Comparison of ENCODE assay signal across 1 cellular context in the genomic region with DNA sequence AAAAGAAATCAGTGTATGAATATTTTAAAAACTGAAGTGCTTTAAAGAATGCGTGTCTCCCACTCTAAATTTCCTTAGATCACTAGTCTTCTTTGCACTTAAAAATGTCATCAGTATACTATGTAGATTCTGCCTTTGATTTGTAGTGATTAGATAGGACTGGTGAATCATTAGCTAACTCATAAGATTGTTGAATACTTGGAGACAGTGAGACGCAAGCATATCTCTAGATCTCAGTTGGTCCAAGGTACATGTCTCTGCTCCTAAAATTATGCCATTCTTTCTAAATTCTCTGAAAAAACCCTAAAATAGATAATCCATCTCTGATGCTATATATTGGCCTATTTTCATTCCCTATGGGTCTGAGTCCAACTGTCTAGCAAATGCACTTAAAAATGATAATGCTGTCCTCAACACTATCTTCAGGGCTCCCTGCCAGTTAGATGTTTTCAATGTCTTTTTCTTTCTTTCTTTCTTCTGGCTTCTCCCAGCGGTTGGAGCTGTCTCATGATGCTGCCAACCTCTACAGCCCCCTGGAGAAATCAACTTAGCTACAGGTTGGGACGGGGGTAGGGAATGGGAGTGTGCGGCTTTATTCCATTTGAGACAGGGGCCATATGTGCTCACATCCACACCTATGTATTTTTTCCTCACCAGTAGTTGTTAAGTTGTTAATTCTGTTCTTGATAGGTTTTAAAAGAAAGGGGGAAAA.
TF ChIP-seq lines count a peak whose summit lies in the region.

No MANE protein-coding gene starts in this region.

TF ChIP-seq in GM23338, 12 proteins besides CTCF, POLR2A, EP300 and RAD21:
- TF ChIP-seq, protein P1, sequence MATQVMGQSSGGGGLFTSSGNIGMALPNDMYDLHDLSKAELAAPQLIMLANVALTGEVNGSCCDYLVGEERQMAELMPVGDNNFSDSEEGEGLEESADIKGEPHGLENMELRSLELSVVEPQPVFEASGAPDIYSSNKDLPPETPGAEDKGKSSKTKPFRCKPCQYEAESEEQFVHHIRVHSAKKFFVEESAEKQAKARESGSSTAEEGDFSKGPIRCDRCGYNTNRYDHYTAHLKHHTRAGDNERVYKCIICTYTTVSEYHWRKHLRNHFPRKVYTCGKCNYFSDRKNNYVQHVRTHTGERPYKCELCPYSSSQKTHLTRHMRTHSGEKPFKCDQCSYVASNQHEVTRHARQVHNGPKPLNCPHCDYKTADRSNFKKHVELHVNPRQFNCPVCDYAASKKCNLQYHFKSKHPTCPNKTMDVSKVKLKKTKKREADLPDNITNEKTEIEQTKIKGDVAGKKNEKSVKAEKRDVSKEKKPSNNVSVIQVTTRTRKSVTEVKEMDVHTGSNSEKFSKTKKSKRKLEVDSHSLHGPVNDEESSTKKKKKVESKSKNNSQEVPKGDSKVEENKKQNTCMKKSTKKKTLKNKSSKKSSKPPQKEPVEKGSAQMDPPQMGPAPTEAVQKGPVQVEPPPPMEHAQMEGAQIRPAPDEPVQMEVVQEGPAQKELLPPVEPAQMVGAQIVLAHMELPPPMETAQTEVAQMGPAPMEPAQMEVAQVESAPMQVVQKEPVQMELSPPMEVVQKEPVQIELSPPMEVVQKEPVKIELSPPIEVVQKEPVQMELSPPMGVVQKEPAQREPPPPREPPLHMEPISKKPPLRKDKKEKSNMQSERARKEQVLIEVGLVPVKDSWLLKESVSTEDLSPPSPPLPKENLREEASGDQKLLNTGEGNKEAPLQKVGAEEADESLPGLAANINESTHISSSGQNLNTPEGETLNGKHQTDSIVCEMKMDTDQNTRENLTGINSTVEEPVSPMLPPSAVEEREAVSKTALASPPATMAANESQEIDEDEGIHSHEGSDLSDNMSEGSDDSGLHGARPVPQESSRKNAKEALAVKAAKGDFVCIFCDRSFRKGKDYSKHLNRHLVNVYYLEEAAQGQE (IDR thresholded peaks at IDR 0.05; ENCODE audit: unreplicated experiment), result no peak
- no peak for TF ChIP-seq NANOG (IDR thresholded peaks at IDR 0.05; ENCODE audit: borderline replicate concordance)
- TF ChIP-seq ZNF462 (CRISPR knock-in tag; IDR thresholded peaks at IDR 0.05), result no peak
- TF ChIP-seq JUNB (IDR thresholded peaks at IDR 0.05; ENCODE audit: unreplicated experiment), result no peak
- no peak for TF ChIP-seq EZH2 (IDR thresholded peaks at IDR 0.05; ENCODE audit: low read depth, unreplicated experiment)
- TF ChIP-seq ETS1 (IDR thresholded peaks at IDR 0.05), result no peak
- TF ChIP-seq ZNF114 (CRISPR knock-in tag; IDR thresholded peaks at IDR 0.05), result no peak
- no peak for TF ChIP-seq ZNF331 (CRISPR knock-in tag; IDR thresholded peaks at IDR 0.05; ENCODE audit: low read depth)
- TF ChIP-seq CREB1 (CRISPR knock-in tag; IDR thresholded peaks at IDR 0.05; ENCODE audit: low read depth), result no peak
- TF ChIP-seq POLR2AphosphoS5 (IDR thresholded peaks at IDR 0.05; ENCODE audit: low read depth), result no peak
- no peak for TF ChIP-seq STAT1 (IDR thresholded peaks at IDR 0.05; ENCODE audit: unreplicated experiment)
- TF ChIP-seq EZH2phosphoT487 (IDR thresholded peaks at IDR 0.05; ENCODE audit: unreplicated experiment), result no peak
TF ChIP-seq in GM23338: peak in this region for 0.
